In genomic region chr1:230772457-230773395, GRCh38 we compare ENCODE assay signal across 1 cellular context.
TF ChIP-seq lines count a peak whose summit lies in the region.

No MANE protein-coding gene starts in this region.

TF ChIP-seq in IMR-90, 13 proteins besides CTCF, POLR2A, EP300 and RAD21 (continued from another document):
- no peak for TF ChIP-seq USF2 (IDR thresholded peaks at IDR 0.05; ENCODE audit: low read depth, low read length)
- no peak for TF ChIP-seq MAZ (IDR thresholded peaks at IDR 0.05; ENCODE audit: borderline replicate concordance, low read depth, low read length)
